Comparison of ENCODE assay signal across 11 cellular contexts in the genomic region with DNA sequence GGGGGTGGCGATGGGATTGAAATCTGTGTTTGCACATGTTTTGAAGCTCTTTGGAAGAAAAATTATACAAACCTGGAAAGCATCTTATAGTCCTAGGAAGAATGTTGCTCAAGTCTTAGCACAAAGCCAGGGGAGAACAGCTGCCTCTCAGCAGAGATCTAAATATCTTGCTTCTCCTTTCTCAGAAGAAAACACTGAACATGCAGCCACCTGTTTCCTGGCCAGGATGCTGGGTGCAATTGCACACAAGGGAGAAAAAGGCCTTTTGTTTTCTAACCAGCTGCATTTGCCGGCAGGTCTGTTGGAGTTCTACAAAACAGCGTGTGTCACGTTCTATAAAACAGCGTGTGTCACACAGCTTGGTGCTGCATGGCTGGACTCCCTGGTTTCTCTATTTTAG.
DNase-seq lines count a peak whose midpoint lies in the region; ATAC-seq and TF ChIP-seq lines count a peak whose summit lies in the region.
"Had no signal": no experiment of that assay in that cellular context is flagged by ENCODE, and none has a peak within 500 bp of the region (broad histone marks: within the 10 kb centered on the region; RNA-seq: fewer than 3 reads in every experiment).

No MANE protein-coding gene starts in this region.

- H3K9me3 ChIP-seq in neural progenitor cell (ENCODE audit: low read depth) = no peaks in the 10 kb centered on the region

- H3K27me3 Mint-ChIP-seq in neural progenitor cell (ENCODE audit: insufficient read depth, low read depth) (peaks cover 8% of the 10 kb centered on the region), nephron progenitor cell (ENCODE audit: low read depth, poor library complexity) (no peaks in the 10 kb centered on the region)
- no peaks in the 10 kb centered on the region for H3K27me3 Mint-ChIP-seq in activated CD8-positive, alpha-beta T cell treated with anti-CD3 and anti-CD28 coated beads, Interleukin-2, amount 10 ng/mL, durations not matched to agents 7 days and 5 days (ENCODE audit: low read depth)

- H3K27ac ChIP-seq in neural progenitor cell = peak overlapping the region; percentile 15

- no peaks in the 10 kb centered on the region for H4K20me1 ChIP-seq in neural progenitor cell (ENCODE audit: low read depth)

- no peaks in the 10 kb centered on the region for H3K9me3 Mint-ChIP-seq in neural progenitor cell
- no peaks in the 10 kb centered on the region for H3K9me3 Mint-ChIP-seq in nephron progenitor cell
- no peaks in the 10 kb centered on the region for H3K9me3 Mint-ChIP-seq in activated CD8-positive, alpha-beta T cell treated with anti-CD3 and anti-CD28 coated beads, Interleukin-2, amount 10 ng/mL, durations not matched to agents 7 days and 5 days (ENCODE audit: insufficient read depth)

- H3K4me1 Mint-ChIP-seq in neural progenitor cell (peaks cover 10% of the 10 kb centered on the region), nephron progenitor cell (peaks cover 10% of the 10 kb centered on the region)
- H3K4me1 Mint-ChIP-seq in activated CD8-positive, alpha-beta T cell treated with anti-CD3 and anti-CD28 coated beads, Interleukin-2, amount 10 ng/mL, durations not matched to agents 7 days and 5 days (ENCODE audit: low read depth) = no peaks in the 10 kb centered on the region

- POLR2A ChIA-PET in activated CD8-positive, alpha-beta T cell treated with anti-CD3 and anti-CD28 coated beads, Interleukin-2, amount 10 ng/mL, durations not matched to agents 7 days and 5 days (lab: Charles Lee) = no interaction called here

- peaks cover 16% of the 10 kb centered on the region for H3K4me1 ChIP-seq in neural progenitor cell

- no peaks in the 10 kb centered on the region for H3K79me2 ChIP-seq in neural progenitor cell (ENCODE audit: low read depth)

- H3K36me3 ChIP-seq in neural progenitor cell = no peaks in the 10 kb centered on the region

- DNase-seq in NCI-H1436 (lab: John Stamatoyannopoulos, UW) = peak; percentile 78
- peak; percentile 21 for DNase-seq in neural progenitor cell (ENCODE audit: low spot score)
- no peak for DNase-seq in nephron progenitor cell
- DNase-seq in effector CD4-positive, alpha-beta T cell = no peak
- no peak for DNase-seq in NCI-H446 treated with DMSO at 0.1 percent for 48 hours (lab: John Stamatoyannopoulos, UW)
- DNase-seq in activated CD8-positive, alpha-beta T cell treated with anti-CD3 and anti-CD28 coated beads, Interleukin-2, amount 10 ng/mL, durations not matched to agents 7 days and 5 days = no peak
- DNase-seq: activated CD4-positive, alpha-beta T cell treated with anti-CD3 and anti-CD28 coated beads, Interleukin-2, amount 50 U/mL, for 1 hour; mesendoderm; PC-3 had no signal

- H3K4me3 ChIP-seq in neural progenitor cell = no peak overlapping the region

- no peak overlapping the region for H3K27ac Mint-ChIP-seq in neural progenitor cell
- no peak overlapping the region for H3K27ac Mint-ChIP-seq in nephron progenitor cell
- no peak overlapping the region for H3K27ac Mint-ChIP-seq in activated CD8-positive, alpha-beta T cell treated with anti-CD3 and anti-CD28 coated beads, Interleukin-2, amount 10 ng/mL, durations not matched to agents 7 days and 5 days

- no peak overlapping the region for H3K9ac ChIP-seq in neural progenitor cell

- ATAC-seq in GM19328 (IDR thresholded peaks at IDR 0.05; ENCODE audit: unreplicated experiment) (peak; percentile 47), HG02840 (IDR thresholded peaks at IDR 0.05; ENCODE audit: low FRiP score, unreplicated experiment) (peak; percentile 70)
- ATAC-seq in activated CD8-positive, alpha-beta T cell treated with anti-CD3 and anti-CD28 coated beads, Interleukin-2, amount 10 ng/mL, durations not matched to agents 7 days and 5 days = no peak
- ATAC-seq: PC-3 had no signal

- no peak overlapping the region for H3K4me3 Mint-ChIP-seq in neural progenitor cell
- H3K4me3 Mint-ChIP-seq in nephron progenitor cell = no peak overlapping the region
- no peak overlapping the region for H3K4me3 Mint-ChIP-seq in activated CD8-positive, alpha-beta T cell treated with anti-CD3 and anti-CD28 coated beads, Interleukin-2, amount 10 ng/mL, durations not matched to agents 7 days and 5 days

- no peak overlapping the region for H2AFZ ChIP-seq in neural progenitor cell (replicated peaks)

- TF ChIP-seq CTCF in neural progenitor cell (IDR thresholded peaks at IDR 0.05) (no peak), nephron progenitor cell (IDR thresholded peaks at IDR 0.05) (no peak)

- H3K27me3 ChIP-seq in neural progenitor cell = no peaks in the 10 kb centered on the region

- no peaks in the 10 kb centered on the region for H3F3A ChIP-seq in neural progenitor cell (ENCODE audit: low read depth)

- H3K4me2 ChIP-seq in neural progenitor cell = peak overlapping the region; percentile 43

- H3K36me3 Mint-ChIP-seq in neural progenitor cell = no peaks in the 10 kb centered on the region
- no peaks in the 10 kb centered on the region for H3K36me3 Mint-ChIP-seq in nephron progenitor cell (ENCODE audit: low read depth)
- no peaks in the 10 kb centered on the region for H3K36me3 Mint-ChIP-seq in activated CD8-positive, alpha-beta T cell treated with anti-CD3 and anti-CD28 coated beads, Interleukin-2, amount 10 ng/mL, durations not matched to agents 7 days and 5 days (ENCODE audit: low read depth)

- CTCF ChIA-PET in activated CD8-positive, alpha-beta T cell treated with anti-CD3 and anti-CD28 coated beads, Interleukin-2, amount 10 ng/mL, durations not matched to agents 7 days and 5 days (lab: Charles Lee) = no interaction called here

Comparison
In these comparisons a context has a peak if more than half of its experiments do, and no peak if none do; other contexts are left out.
1. DNase-seq: peak in NCI-H1436 (single experiment) and neural progenitor cell (single experiment); none in nephron progenitor cell (single experiment), effector CD4-positive, alpha-beta T cell (single experiment), NCI-H446 treated with DMSO at 0.1 percent for 48 hours (single experiment) and activated CD8-positive, alpha-beta T cell treated with anti-CD3 and anti-CD28 coated beads, Interleukin-2, amount 10 ng/mL, durations not matched to agents 7 days and 5 days (single experiment).